ENCODE assay signal across 8 cellular contexts in genomic region chr22:46791201-46791731, GRCh38. TPM values are rescaled to one million over a fixed set of nuclear protein-coding genes. Genes with fewer than 3 reads are reported as not detected.
DNase-seq lines count a peak whose midpoint lies in the region; ATAC-seq and TF ChIP-seq lines count a peak whose summit lies in the region.

No MANE protein-coding gene starts in this region.

- no peaks in the 10 kb centered on the region for H3K9me3 ChIP-seq in fibroblast of lung (ENCODE audit: control insufficient read depth, insufficient read depth, low read depth, low read length)
- peaks cover under 1% of the 10 kb centered on the region for H3K9me3 ChIP-seq in smooth muscle cell (replicated peaks; ENCODE audit: low read depth)
- H3K9me3 ChIP-seq in SK-N-SH: no peaks in the 10 kb centered on the region; the same call in none of the 2 replicates

- no peaks in the 10 kb centered on the region for H3K27me3 ChIP-seq in fibroblast of lung (ENCODE audit: control insufficient read depth, insufficient read depth, low read length)
- no peaks in the 10 kb centered on the region for H3K27me3 ChIP-seq in smooth muscle cell (ENCODE audit: low read depth)
- H3K27me3 ChIP-seq in SK-N-SH (ENCODE audit: insufficient read depth): no peaks in the 10 kb centered on the region

- H2AFZ ChIP-seq in fibroblast of lung (ENCODE audit: low read length): peak overlapping the region; percentile 88
- H2AFZ ChIP-seq in smooth muscle cell (ENCODE audit: low read depth): no peak overlapping the region
- no peak overlapping the region for H2AFZ ChIP-seq in SK-N-SH (ENCODE audit: low read depth)

- DNase-seq in AG20443 (ENCODE audit: low spot score): peak; percentile 82
- peak; percentile 7 for DNase-seq in NK-92 (lab: John Stamatoyannopoulos, UW; ENCODE audit: unreplicated experiment)
- peak; percentile 76 to 80 for DNase-seq in activated T-cell treated with anti-CD3 and anti-CD28 coated beads, Interleukin-2, amount 50 U/mL, for 48 hours
- peak; percentile 72 to 76 for DNase-seq in fibroblast of lung (ENCODE audit: low read depth in 2 of 2)
- DNase-seq in smooth muscle cell (lab: John Stamatoyannopoulos, UW; ENCODE audit: unreplicated experiment): no peak
- DNase-seq in SK-N-SH: no peak

- ATAC-seq in GM21576 (IDR thresholded peaks at IDR 0.05; ENCODE audit: unreplicated experiment) (no peak), HG02973 (IDR thresholded peaks at IDR 0.05; ENCODE audit: unreplicated experiment) (no peak)

- POLR2A ChIA-PET in SK-N-SH (lab: Yijun Ruan, JAX): no interaction called here

- H3K4me1 ChIP-seq in fibroblast of lung (ENCODE audit: control insufficient read depth, extremely low read depth, insufficient read depth, low read length): peaks cover 5% of the 10 kb centered on the region
- H3K4me1 ChIP-seq in smooth muscle cell (ENCODE audit: low read depth): no peaks in the 10 kb centered on the region
- H3K4me1 ChIP-seq in SK-N-SH (ENCODE audit: control insufficient read depth in 1 of 2, insufficient read depth in 2 of 2, low read depth in 1 of 2, low read length in 1 of 2): no peaks in the 10 kb centered on the region

- H3K79me2 ChIP-seq in fibroblast of lung (ENCODE audit: control insufficient read depth, insufficient read depth, low read length) (peaks cover 4% of the 10 kb centered on the region), smooth muscle cell (ENCODE audit: low read depth) (peaks cover 14% of the 10 kb centered on the region), SK-N-SH (ENCODE audit: insufficient read depth) (peaks cover 47% of the 10 kb centered on the region)

- TF ChIP-seq CTCF in fibroblast of lung (conservative IDR thresholded peaks at IDR 0.05 in 1 of 2, IDR thresholded peaks at IDR 0.05 in 1 of 2; ENCODE audit: low read depth in 1 of 2, low read length in 2 of 2) (no peak), smooth muscle cell (IDR thresholded peaks at IDR 0.05; ENCODE audit: borderline replicate concordance, insufficient read depth, poor library complexity, severe bottlenecking) (no peak), SK-N-SH (IDR thresholded peaks at IDR 0.05) (no peak)

- CTCF ChIA-PET in SK-N-SH (lab: Yijun Ruan, JAX): interaction anchor here (0.9 kb wide), 1 partner anchor 13 kb away, joined by 3 read pairs; no protein-coding TSS in a partner anchor

- peak overlapping the region in 1 of 4 experiments; percentile 17 for H3K4me3 ChIP-seq in fibroblast of lung (replicated peaks in 1 of 4; ENCODE audit: control extremely low read depth in 1 of 4, insufficient read depth in 1 of 4, low read depth in 3 of 4, low read length in 4 of 4)
- H3K4me3 ChIP-seq in smooth muscle cell: no peak overlapping the region
- no peak overlapping the region for H3K4me3 ChIP-seq in SK-N-SH (ENCODE audit: low read depth in 2 of 2, low read length in 1 of 2)

- H3K36me3 ChIP-seq in fibroblast of lung (ENCODE audit: control insufficient read depth, insufficient read depth, low read length) (peaks cover 4% of the 10 kb centered on the region), smooth muscle cell (ENCODE audit: low read depth) (peaks cover under 1% of the 10 kb centered on the region), SK-N-SH (replicated peaks in 1 of 2; ENCODE audit: control insufficient read depth in 1 of 2, insufficient read depth in 2 of 2, low read length in 1 of 2) (peaks cover 1 to 14% of the 10 kb centered on the region in 2 experiments)

- TF ChIP-seq RAD21 in SK-N-SH (IDR thresholded peaks at IDR 0.05; ENCODE audit: low read length): no peak

- peak overlapping the region; percentile 40 for H3K9ac ChIP-seq in fibroblast of lung (ENCODE audit: insufficient read depth, low read length)
- peak overlapping the region; percentile 57 for H3K9ac ChIP-seq in smooth muscle cell (ENCODE audit: low read depth)
- no peak overlapping the region for H3K9ac ChIP-seq in SK-N-SH

- peaks cover 3% of the 10 kb centered on the region for H3F3A ChIP-seq in smooth muscle cell (ENCODE audit: low read depth)
- no peaks in the 10 kb centered on the region for H3F3A ChIP-seq in SK-N-SH (replicated peaks; ENCODE audit: insufficient read depth)

- no peak for TF ChIP-seq EP300 in SK-N-SH (IDR thresholded peaks at IDR 0.05; ENCODE audit: borderline replicate concordance in 1 of 2, low read depth in 1 of 2, low read length in 1 of 2)

- 48% methylated on average over 13 of the region's 13 CpGs for WGBS in smooth muscle cell (ENCODE audit: low lambda C conversion rate)
- 84% methylated on average over 13 of the region's 13 CpGs for WGBS in SK-N-SH (ENCODE audit: low lambda C conversion rate)

- peak overlapping the region; percentile 93 for H3K27ac ChIP-seq in fibroblast of lung (ENCODE audit: insufficient read depth, low read length)
- H3K27ac ChIP-seq in smooth muscle cell (ENCODE audit: low read depth): peak overlapping the region; percentile 92
- H3K27ac ChIP-seq in SK-N-SH (ENCODE audit: low read depth in 2 of 2, low read length in 1 of 2): 0 out of 4 replicates have a peak overlapping the region, but pooled peaks of 1 of the 2 experiments have one; percentile 28

- H4K20me1 ChIP-seq in fibroblast of lung (ENCODE audit: control insufficient read depth, extremely low read depth, insufficient read depth, low read length) (no peaks in the 10 kb centered on the region), smooth muscle cell (ENCODE audit: low read depth) (peaks cover 6% of the 10 kb centered on the region), SK-N-SH (ENCODE audit: insufficient read depth) (0 out of 2 replicates have a peak, but pooled peaks cover 4% of the 10 kb centered on the region)

- no peaks in the 10 kb centered on the region for H3K9me2 ChIP-seq in SK-N-SH

- H3K4me2 ChIP-seq in fibroblast of lung (ENCODE audit: extremely low read depth, insufficient read depth, low read length) (peak overlapping the region; percentile 64), smooth muscle cell (peak overlapping the region; percentile 72), SK-N-SH (no peak overlapping the region)

TF ChIP-seq in SK-N-SH, 30 proteins besides CTCF, POLR2A, EP300 and RAD21:
- TF ChIP-seq TAF1 (IDR thresholded peaks at IDR 0.05; ENCODE audit: borderline replicate concordance, low read depth, low read length) (no peak), FOXM1 (IDR thresholded peaks at IDR 0.05; ENCODE audit: low read depth) (no peak), ZBTB33 (IDR thresholded peaks at IDR 0.05; ENCODE audit: borderline replicate concordance, low read depth) (no peak), MXI1 (IDR thresholded peaks at IDR 0.05; ENCODE audit: low read depth, low read length) (no peak), USF2 (IDR thresholded peaks at IDR 0.05; ENCODE audit: borderline replicate concordance, low read depth, low read length) (no peak), TCF12 (IDR thresholded peaks at IDR 0.05) (no peak)

RNA-seq across cellular contexts. Expression of gene TBC1D22A, which starts 28.8 kb away (rescaled TPM):
- total RNA-seq in fibroblast of lung (10.3 and 11.6 TPM in 2 replicates), smooth muscle cell (7.2 and 12.5 TPM in 2 replicates)
- polyA plus RNA-seq in fibroblast of lung (16.2 and 17.6 TPM in 2 replicates), smooth muscle cell (14.4 and 19.2 TPM in 2 replicates), SK-N-SH (2012; rRNA removed) (14.5 and 16.5 TPM in 2 replicates)
- 17.6 and 20.0 TPM in 2 replicates for polyA plus RNA-seq in fibroblast of lung (2012)
- 11.7 and 21.2 TPM in 2 replicates for polyA minus RNA-seq in fibroblast of lung (ENCODE audit: low replicate concordance)
- polyA plus RNA-seq in SK-N-SH (2012; cell fraction: cytosol; rRNA removed): 12.8 and 14.4 TPM in 2 replicates
- polyA plus RNA-seq in SK-N-SH (2012; cell fraction: nucleus; rRNA removed): 16.3 and 19.4 TPM in 2 replicates

RNA-seq across cellular contexts. Expression of gene CERK, which starts 53.2 kb away (rescaled TPM):
- 24.9 and 28.2 TPM in 2 replicates for total RNA-seq in fibroblast of lung
- polyA plus RNA-seq in fibroblast of lung: 19.5 and 23.8 TPM in 2 replicates
- 18.8 and 25.5 TPM in 2 replicates for polyA plus RNA-seq in fibroblast of lung (2012)
- 40.7 and 44.1 TPM in 2 replicates for polyA minus RNA-seq in fibroblast of lung (ENCODE audit: low replicate concordance)
- 25.4 and 30.7 TPM in 2 replicates for total RNA-seq in smooth muscle cell
- 23.3 and 25.6 TPM in 2 replicates for polyA plus RNA-seq in smooth muscle cell
- polyA plus RNA-seq in SK-N-SH (2012; rRNA removed): 32.6 and 33.4 TPM in 2 replicates
- polyA plus RNA-seq in SK-N-SH (2012; cell fraction: cytosol; rRNA removed): 27.7 and 36.1 TPM in 2 replicates
- polyA plus RNA-seq in SK-N-SH (2012; cell fraction: nucleus; rRNA removed): 23.4 and 24.7 TPM in 2 replicates

Comparison
In these comparisons a context has a peak if more than half of its experiments do, and no peak if none do; other contexts are left out.
1. DNase-seq: peak in AG20443 (single experiment), NK-92 (single experiment), activated T-cell treated with anti-CD3 and anti-CD28 coated beads, Interleukin-2, amount 50 U/mL, for 48 hours (2 of 2) and fibroblast of lung (2 of 2); none in smooth muscle cell (single experiment) and SK-N-SH (single experiment).